In the genomic region with DNA sequence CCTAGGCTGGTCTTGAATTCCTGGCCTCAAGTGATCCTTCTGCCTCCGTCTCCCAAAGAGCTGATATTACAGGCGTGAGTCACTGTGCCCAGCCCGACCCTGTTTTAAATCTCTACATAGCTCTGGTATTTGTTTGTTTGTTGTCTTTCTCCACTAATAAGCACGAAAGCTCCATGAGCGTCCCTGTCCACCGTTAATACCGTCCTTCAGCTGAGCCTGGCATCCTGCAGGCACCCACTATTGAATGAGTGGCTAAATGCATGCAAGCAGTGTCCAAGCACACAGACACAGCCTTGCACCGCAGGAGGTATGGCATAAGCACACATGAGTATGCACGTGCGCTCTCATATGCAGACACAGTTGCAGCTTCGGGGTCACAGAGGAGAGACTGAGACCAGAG, we compare ENCODE assay signal across 1 cellular context.
TF ChIP-seq lines count a peak whose summit lies in the region.

No MANE protein-coding gene starts in this region.

TF ChIP-seq in GM23338, 12 proteins besides CTCF, POLR2A, EP300 and RAD21 (continued from another document):
- TF ChIP-seq ZNF462 (CRISPR knock-in tag; IDR thresholded peaks at IDR 0.05) = no peak
- TF ChIP-seq CREB1 (CRISPR knock-in tag; IDR thresholded peaks at IDR 0.05; ENCODE audit: low read depth) = no peak
- no peak for TF ChIP-seq EZH2 (IDR thresholded peaks at IDR 0.05; ENCODE audit: low read depth, unreplicated experiment)
- TF ChIP-seq ZNF331 (CRISPR knock-in tag; IDR thresholded peaks at IDR 0.05; ENCODE audit: low read depth) = no peak
- TF ChIP-seq ZNF114 (CRISPR knock-in tag; IDR thresholded peaks at IDR 0.05) = no peak
- TF ChIP-seq NANOG (IDR thresholded peaks at IDR 0.05; ENCODE audit: borderline replicate concordance) = no peak
- no peak for TF ChIP-seq STAT1 (IDR thresholded peaks at IDR 0.05; ENCODE audit: unreplicated experiment)
